ENCODE assay signal across 21 cellular contexts in the genomic region with DNA sequence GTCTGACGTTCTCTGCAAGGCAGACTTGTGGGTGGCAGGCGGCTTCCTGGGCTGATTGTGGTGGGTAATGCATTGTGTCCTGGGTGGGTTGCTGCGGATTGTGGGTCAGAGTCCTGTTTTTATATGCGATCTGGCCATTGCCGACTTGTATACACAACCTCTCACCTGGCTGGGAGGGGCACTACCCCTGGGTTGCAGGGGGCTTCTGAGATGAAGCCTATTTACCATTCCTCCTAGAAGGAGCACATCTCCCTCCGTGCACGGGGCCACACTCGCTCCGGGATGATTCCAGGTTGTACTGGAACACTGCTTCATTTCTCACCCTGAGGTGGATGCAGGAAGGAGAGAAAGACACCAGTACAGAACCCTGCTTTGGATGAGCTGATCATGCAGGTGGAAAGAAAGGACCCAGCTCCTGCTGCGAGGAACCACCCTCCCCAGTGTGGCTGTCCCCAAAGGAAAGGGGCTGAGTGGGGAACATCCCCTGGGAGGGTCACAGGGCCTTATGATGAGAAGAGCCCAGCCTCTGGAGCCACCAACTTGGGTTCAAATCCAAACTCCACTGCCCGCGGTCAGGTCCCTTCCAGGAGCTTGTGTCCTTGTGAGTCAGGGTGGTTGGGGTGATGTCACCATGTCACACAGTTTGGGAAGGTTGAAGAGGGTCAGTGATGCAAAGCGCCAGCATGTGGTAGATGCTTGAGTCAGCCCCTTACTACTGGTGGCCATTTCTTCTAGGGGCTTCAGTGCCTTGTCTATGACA.
A peak's percentile ranks its signal among the peaks of the same experiment; 100 is the strongest.
DNase-seq lines count a peak whose midpoint lies in the region; ATAC-seq, FAIRE-seq and TF ChIP-seq lines count a peak whose summit lies in the region.
"Had no signal": no experiment of that assay in that cellular context is flagged by ENCODE, and none has a peak within 500 bp of the region (broad histone marks: within the 10 kb centered on the region; RNA-seq: fewer than 3 reads in every experiment).

No MANE protein-coding gene starts in this region.

- no peaks in the 10 kb centered on the region for H3K9me1 ChIP-seq in K562 (ENCODE audit: control insufficient read depth, insufficient read depth, low read length)

- H3K27me3 Mint-ChIP-seq in activated naive CD8-positive, alpha-beta T cell treated with anti-CD3 and anti-CD28 coated beads, Interleukin-2, amount 10 ng/mL, durations not matched to agents 7 days and 5 days = no peaks in the 10 kb centered on the region
- H3K27me3 Mint-ChIP-seq in activated naive CD8-positive, alpha-beta T cell treated with anti-CD3 and anti-CD28 coated beads for 36 hours = no peaks in the 10 kb centered on the region

- POLR2A ChIA-PET in activated naive CD8-positive, alpha-beta T cell treated with anti-CD3 and anti-CD28 coated beads, Interleukin-2, amount 10 ng/mL, durations not matched to agents 7 days and 5 days (lab: Charles Lee) = no interaction called here
- POLR2A ChIA-PET in K562 (lab: Yijun Ruan, JAX) = no interaction called here

- no peak for ATAC-seq in activated naive CD8-positive, alpha-beta T cell treated with anti-CD3 and anti-CD28 coated beads, Interleukin-2, amount 10 ng/mL, durations not matched to agents 7 days and 5 days (ENCODE audit: low read depth)
- ATAC-seq in K562 = no peak
- no peak for ATAC-seq in aorta (ENCODE audit: low FRiP score)
- no peak for ATAC-seq in HG03520 (IDR thresholded peaks at IDR 0.05; ENCODE audit: unreplicated experiment)
- ATAC-seq: HepG2 had no signal

- H3K36me3 Mint-ChIP-seq in activated naive CD8-positive, alpha-beta T cell treated with anti-CD3 and anti-CD28 coated beads, Interleukin-2, amount 10 ng/mL, durations not matched to agents 7 days and 5 days = no peaks in the 10 kb centered on the region
- H3K36me3 Mint-ChIP-seq in activated naive CD8-positive, alpha-beta T cell treated with anti-CD3 and anti-CD28 coated beads for 36 hours = no peaks in the 10 kb centered on the region

- no peak overlapping the region for H3K9ac ChIP-seq in K562 (ENCODE audit: insufficient read depth in 1 of 2, low read depth in 2 of 2, low read length in 2 of 2)
- H3K9ac ChIP-seq: KMS-11 had no signal

- WGBS in K562 (ENCODE audit: insufficient coverage, low coverage, missing lambda C conversion rate) = 1% methylated on average over 13 of the region's 13 CpGs
- 94 to 97% methylated on average over 12 to 13 of the region's 13 CpGs for WGBS in aorta, 2 donors

- H3K79me2 ChIP-seq in K562 (ENCODE audit: control insufficient read depth, insufficient read depth, low read length) (no peaks in the 10 kb centered on the region), osteoblast (ENCODE audit: insufficient read depth, low read length) (no peaks in the 10 kb centered on the region)

- CTCF ChIA-PET in K562 (lab: Yijun Ruan, JAX; ENCODE audit: low intra/inter-chr PET ratio) = no interaction called here

- TF ChIP-seq CTCF in K562 (IDR thresholded peaks at IDR 0.05 in 2 of 3, conservative IDR thresholded peaks at IDR 0.05 in 1 of 3; ENCODE audit: insufficient read depth in 2 of 3, low read depth in 1 of 3, low read length in 3 of 3) (no peak), osteoblast (IDR thresholded peaks at IDR 0.05; ENCODE audit: extremely low read depth, low read depth, low read length) (no peak)

- DNase-seq in activated naive CD8-positive, alpha-beta T cell treated with anti-CD3 and anti-CD28 coated beads, Interleukin-2, amount 10 ng/mL, durations not matched to agents 7 days and 5 days = peak; percentile 14
- DNase-seq in activated naive CD8-positive, alpha-beta T cell treated with anti-CD3 and anti-CD28 coated beads for 36 hours = no peak
- DNase-seq in K562 (ENCODE audit: extremely low read depth in 1 of 4, low spot score in 3 of 4) (no peak), osteoblast (ENCODE audit: insufficient read length, low spot score, missing footprints) (peak; percentile 55), aorta (peak; percentile 27 to 59), D341Med (ENCODE audit: low spot score) (no peak), UCSD-AML1 (lab: John Stamatoyannopoulos, UW; ENCODE audit: unreplicated experiment) (no peak)
- DNase-seq: COR-L47, GDM1, H9, MV-4-11, NCI-H187, NCI-H2107, NCI-H226, NCI-H82, SIG-M5 had no signal

- TF ChIP-seq EP300 in K562 (IDR thresholded peaks at IDR 0.05; ENCODE audit: low read length) = no peak

- H3K27ac ChIP-seq in K562 (ENCODE audit: extremely low read depth, low read depth, low read length) = no peak overlapping the region
- H3K27ac ChIP-seq in osteoblast (ENCODE audit: low read depth, low read length) = no peak overlapping the region
- no peak overlapping the region for H3K27ac ChIP-seq in aorta (ENCODE audit: low read depth in 1 of 2, low read length in 2 of 2)
- H3K27ac ChIP-seq: C4-2B, KMS-11, RWPE1 had no signal

- H3K36me3 ChIP-seq in K562 (ENCODE audit: control insufficient read depth, insufficient read depth, low read length) = no peaks in the 10 kb centered on the region
- H3K36me3 ChIP-seq in osteoblast (ENCODE audit: insufficient read depth, low read length) = no peaks in the 10 kb centered on the region
- H3K36me3 ChIP-seq in aorta (ENCODE audit: control insufficient read depth in 1 of 2, insufficient read depth in 2 of 2, low read length in 1 of 2) = no peaks in the 10 kb centered on the region

- no peaks in the 10 kb centered on the region for H3K4me1 Mint-ChIP-seq in activated naive CD8-positive, alpha-beta T cell treated with anti-CD3 and anti-CD28 coated beads, Interleukin-2, amount 10 ng/mL, durations not matched to agents 7 days and 5 days
- no peaks in the 10 kb centered on the region for H3K4me1 Mint-ChIP-seq in activated naive CD8-positive, alpha-beta T cell treated with anti-CD3 and anti-CD28 coated beads for 36 hours

- in situ Hi-C loops in K562 (cut with MboI) = no loop called here

- H3K9me3 ChIP-seq in K562 (replicated peaks; ENCODE audit: control insufficient read depth, insufficient read depth, low read depth, low read length) (no peaks in the 10 kb centered on the region), osteoblast (ENCODE audit: low read depth, low read length) (no peaks in the 10 kb centered on the region), aorta (ENCODE audit: control insufficient read depth, low read length) (no peaks in the 10 kb centered on the region)

- no TSS peak for BruUV-seq in K562 (replicated peaks; lab: Mats Ljungman, UMichigan)

- H3K4me3 Mint-ChIP-seq in activated naive CD8-positive, alpha-beta T cell treated with anti-CD3 and anti-CD28 coated beads, Interleukin-2, amount 10 ng/mL, durations not matched to agents 7 days and 5 days = no peak overlapping the region
- no peak overlapping the region for H3K4me3 Mint-ChIP-seq in activated naive CD8-positive, alpha-beta T cell treated with anti-CD3 and anti-CD28 coated beads for 36 hours
- H3K4me3 Mint-ChIP-seq: H9 had no signal

- intact Hi-C loops in K562 (cut with micrococcal nuclease) = no loop called here
- intact Hi-C loops in aorta (cut with DNase I) = no loop called here

- H3K4me1 ChIP-seq in K562 (replicated peaks in 1 of 2; ENCODE audit: control insufficient read depth in 2 of 2, insufficient read depth in 2 of 2, low read length in 2 of 2) (no peaks in the 10 kb centered on the region), osteoblast (ENCODE audit: insufficient read depth, low read length) (no peaks in the 10 kb centered on the region), aorta (ENCODE audit: control insufficient read depth in 1 of 2, insufficient read depth in 2 of 2, low read length in 2 of 2) (no peaks in the 10 kb centered on the region)

- no peaks in the 10 kb centered on the region for H3K9me3 Mint-ChIP-seq in activated naive CD8-positive, alpha-beta T cell treated with anti-CD3 and anti-CD28 coated beads, Interleukin-2, amount 10 ng/mL, durations not matched to agents 7 days and 5 days
- H3K9me3 Mint-ChIP-seq in activated naive CD8-positive, alpha-beta T cell treated with anti-CD3 and anti-CD28 coated beads for 36 hours = no peaks in the 10 kb centered on the region

- TF ChIP-seq POLR2A in K562 (conservative IDR thresholded peaks at IDR 0.05) = no peak

- no peak for TF ChIP-seq RAD21 in K562 (CRISPR knock-in tag; conservative IDR thresholded peaks at IDR 0.05 in 1 of 2, IDR thresholded peaks at IDR 0.05 in 1 of 2)

- peaks cover 43 to 93% of the 10 kb centered on the region in 2 experiments for H3K27me3 ChIP-seq in K562 (ENCODE audit: control insufficient read depth in 2 of 2, insufficient read depth in 2 of 2, low read length in 2 of 2)
- H3K27me3 ChIP-seq in osteoblast (ENCODE audit: insufficient read depth, low read length) = no peaks in the 10 kb centered on the region
- no peaks in the 10 kb centered on the region for H3K27me3 ChIP-seq in aorta (ENCODE audit: control insufficient read depth in 1 of 2, insufficient read depth in 2 of 2, low read length in 1 of 2)

- H3K4me3 ChIP-seq in K562 (no peak overlapping the region), osteoblast (ENCODE audit: insufficient read depth, low read length) (no peak overlapping the region), aorta (ENCODE audit: low read length in 2 of 2) (no peak overlapping the region)

- H2AFZ ChIP-seq in K562 (ENCODE audit: low read depth, low read length) (no peak overlapping the region), osteoblast (ENCODE audit: low read length) (no peak overlapping the region)

- H3K27ac Mint-ChIP-seq in activated naive CD8-positive, alpha-beta T cell treated with anti-CD3 and anti-CD28 coated beads, Interleukin-2, amount 10 ng/mL, durations not matched to agents 7 days and 5 days = no peak overlapping the region
- H3K27ac Mint-ChIP-seq in activated naive CD8-positive, alpha-beta T cell treated with anti-CD3 and anti-CD28 coated beads for 36 hours = no peak overlapping the region

- H4K20me1 ChIP-seq in K562 (replicated peaks; ENCODE audit: control insufficient read depth, insufficient read depth, low read length) = no peaks in the 10 kb centered on the region; the same call in none of the 2 replicates
- no peaks in the 10 kb centered on the region for H4K20me1 ChIP-seq in osteoblast (ENCODE audit: insufficient read depth, low read length)

- no peak overlapping the region for H3K4me2 ChIP-seq in K562 (ENCODE audit: insufficient read depth, low read length)
- H3K4me2 ChIP-seq in osteoblast (ENCODE audit: insufficient read depth, low read length) = no peak overlapping the region
- H3K4me2 ChIP-seq: KMS-11 had no signal

- FAIRE-seq in K562 (lab: Jason Lieb, UNC) = no peak
- FAIRE-seq: HepG2 had no signal

TF ChIP-seq in K562, 482 proteins besides CTCF, POLR2A, EP300 and RAD21:
- no peak for TF ChIP-seq MAZ (CRISPR knock-in tag; conservative IDR thresholded peaks at IDR 0.05 in 1 of 2, IDR thresholded peaks at IDR 0.05 in 1 of 2)
- TF ChIP-seq, protein P1, sequence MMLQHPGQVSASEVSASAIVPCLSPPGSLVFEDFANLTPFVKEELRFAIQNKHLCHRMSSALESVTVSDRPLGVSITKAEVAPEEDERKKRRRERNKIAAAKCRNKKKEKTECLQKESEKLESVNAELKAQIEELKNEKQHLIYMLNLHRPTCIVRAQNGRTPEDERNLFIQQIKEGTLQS (IDR thresholded peaks at IDR 0.05) = 0 out of 2 replicates have a peak, but pooled peaks have one; percentile 11
- TF ChIP-seq, protein P1 (CRISPR knock-in tag; conservative IDR thresholded peaks at IDR 0.05) = no peak

Comparison
In these comparisons a context has a peak if more than half of its experiments do, and no peak if none do; other contexts are left out.
1. DNase-seq: peak in activated naive CD8-positive, alpha-beta T cell treated with anti-CD3 and anti-CD28 coated beads, Interleukin-2, amount 10 ng/mL, durations not matched to agents 7 days and 5 days (single experiment), osteoblast (single experiment) and aorta (2 of 2); none in activated naive CD8-positive, alpha-beta T cell treated with anti-CD3 and anti-CD28 coated beads for 36 hours (single experiment), K562 (0 of 4), D341Med (single experiment) and UCSD-AML1 (single experiment).